8 cellular contexts compared by ENCODE assay signal in the genomic region with DNA sequence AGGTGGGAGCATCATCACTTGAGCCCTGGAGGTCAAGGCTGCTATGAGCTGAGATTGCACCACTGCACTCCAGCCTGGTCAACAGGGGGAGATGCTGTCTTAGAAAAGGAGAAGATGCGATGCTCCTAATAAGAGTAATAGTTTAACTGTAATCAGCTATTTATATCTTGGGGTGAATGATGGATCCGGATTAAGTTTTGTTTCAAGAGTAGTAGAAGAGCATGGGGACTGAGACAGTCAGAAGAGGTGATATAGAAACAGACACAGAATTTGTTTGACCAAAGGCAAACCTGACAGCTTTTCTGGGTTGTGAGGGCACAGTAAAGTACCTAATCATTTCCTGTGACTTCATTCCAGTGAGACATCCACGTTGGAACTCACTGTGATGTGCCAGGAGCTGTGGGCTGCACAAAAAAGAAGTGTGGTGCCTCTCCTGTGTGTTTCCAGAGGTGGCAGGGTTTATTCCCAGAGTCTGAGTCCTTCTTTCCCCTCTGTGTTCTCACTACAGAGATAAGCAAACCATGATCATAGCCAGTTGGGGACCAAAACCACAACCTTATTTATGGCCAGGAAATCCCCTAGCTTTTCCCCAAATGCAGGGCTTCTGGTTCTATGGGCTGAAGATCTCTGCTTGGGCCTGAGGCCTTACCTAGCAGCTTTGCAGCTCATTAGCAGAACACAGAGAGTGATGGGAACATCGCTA.
DNase-seq lines count a peak whose midpoint lies in the region; ATAC-seq and TF ChIP-seq lines count a peak whose summit lies in the region.

No MANE protein-coding gene starts in this region.

- no peaks in the 10 kb centered on the region; the same call in 1 of the 2 replicates for H3K36me3 ChIP-seq in GM06990 (ENCODE audit: control insufficient read depth, insufficient read depth, low read length)

- ATAC-seq in GM19455 (IDR thresholded peaks at IDR 0.05; ENCODE audit: unreplicated experiment) (peak; percentile 63), HG03442 (IDR thresholded peaks at IDR 0.05; ENCODE audit: unreplicated experiment) (peak; percentile 62)

- no peak overlapping the region for H3K27ac ChIP-seq in caudate nucleus (ENCODE audit: low read depth, low read length)

- H3K27me3 ChIP-seq in GM06990 (replicated peaks; ENCODE audit: control insufficient read depth, insufficient read depth, low read length), result no peaks in the 10 kb centered on the region

- TF ChIP-seq CTCF in GM06990 (IDR thresholded peaks at IDR 0.05; ENCODE audit: insufficient read depth, low read length, poor library complexity, severe bottlenecking), result peak; percentile 67

- H3K4me3 ChIP-seq in GM06990 (replicated peaks; ENCODE audit: low read depth, low read length), result no peak overlapping the region

- peak; percentile 48 for DNase-seq in GM06990 (ENCODE audit: extremely low read depth, insufficient read length)
- peak; percentile 43 for DNase-seq in amniotic epithelial cell (ENCODE audit: low read depth)
- no peak for DNase-seq in NCI-H2081 (lab: John Stamatoyannopoulos, UW)
- DNase-seq in islet precursor cell, result no peak
- DNase-seq in caudate nucleus (lab: John Stamatoyannopoulos, UW), result no peak
- DNase-seq in NCI-H345 (lab: John Stamatoyannopoulos, UW), result no peak

Comparison
In these comparisons a context has a peak if more than half of its experiments do, and no peak if none do; other contexts are left out.
1. DNase-seq: peak in GM06990 (single experiment) and amniotic epithelial cell (single experiment); none in NCI-H2081 (0 of 2), islet precursor cell (single experiment), caudate nucleus (0 of 61) and NCI-H345 (single experiment).